ENCODE assay signal across 8 cellular contexts in genomic region chr10:116796910-116797513, GRCh38. TPM values are rescaled to one million over a fixed set of nuclear protein-coding genes. Genes with fewer than 3 reads are reported as not detected.
DNase-seq lines count a peak whose midpoint lies in the region; ATAC-seq, FAIRE-seq and TF ChIP-seq lines count a peak whose summit lies in the region.

No MANE protein-coding gene starts in this region.

- TF ChIP-seq RAD21 in IMR-90 (IDR thresholded peaks at IDR 0.05; ENCODE audit: low read length): peak; percentile 96

- H3K9me3 ChIP-seq in IMR-90 (ENCODE audit: control insufficient read depth, insufficient read depth, low read length): no peaks in the 10 kb centered on the region
- no peaks in the 10 kb centered on the region for H3K9me3 ChIP-seq in thyroid gland

- H2BK15ac ChIP-seq in IMR-90 (ENCODE audit: low read depth, low read length): no peak overlapping the region

- no peaks in the 10 kb centered on the region for H4K20me1 ChIP-seq in IMR-90 (ENCODE audit: insufficient read depth, low read length)

- no peak overlapping the region for H3K4ac ChIP-seq in IMR-90 (ENCODE audit: low read depth, low read length)

- no peak overlapping the region for H2BK5ac ChIP-seq in IMR-90 (ENCODE audit: low read depth, low read length, poor library complexity, severe bottlenecking)

- H2AFZ ChIP-seq in IMR-90 (replicated peaks; ENCODE audit: low read length, poor library complexity): peak overlapping the region; percentile 55

- in situ Hi-C loops in IMR-90 (cut with MboI; ENCODE audit: low sequenced_read_pairs): no loop called here

- no peak overlapping the region for H3K9ac ChIP-seq in IMR-90 (ENCODE audit: low read depth, low read length)

- CTCF ChIA-PET in IMR-90 (lab: Yijun Ruan, JAX): interaction anchor here (0.6 to 2.6 kb wide), 11 partner anchors 10 to 523 kb away, joined by 3 to 28 read pairs (median 5); no protein-coding TSS in a partner anchor

- FAIRE-seq in RCC 7860 (lab: Jason Lieb, UNC): no peak

- POLR2A ChIA-PET in IMR-90 (lab: Charles Lee; ENCODE audit: unreplicated experiment): no interaction called here

- no peak overlapping the region for H3K27ac ChIP-seq in IMR-90 (ENCODE audit: insufficient read depth, low read length)
- no peak overlapping the region for H3K27ac ChIP-seq in thyroid gland

- H2BK20ac ChIP-seq in IMR-90 (ENCODE audit: low read depth, low read length): no peak overlapping the region

- no peak overlapping the region for H3K14ac ChIP-seq in IMR-90 (replicated peaks; ENCODE audit: low read depth, low read length)

- peak overlapping the region; percentile 75 for H2AK9ac ChIP-seq in IMR-90 (replicated peaks; ENCODE audit: low read depth, low read length, poor library complexity)

- peaks cover 13% of the 10 kb centered on the region for H3K27me3 ChIP-seq in IMR-90 (ENCODE audit: control insufficient read depth, insufficient read depth, low read length)
- H3K27me3 ChIP-seq in thyroid gland: no peaks in the 10 kb centered on the region

- H4K5ac ChIP-seq in IMR-90 (ENCODE audit: low read depth, low read length): no peak overlapping the region

- no peaks in the 10 kb centered on the region for H3K36me3 ChIP-seq in IMR-90 (ENCODE audit: control insufficient read depth, insufficient read depth, low read length)
- no peaks in the 10 kb centered on the region for H3K36me3 ChIP-seq in thyroid gland

- TF ChIP-seq CTCF in IMR-90 (conservative IDR thresholded peaks at IDR 0.05; ENCODE audit: low read depth, low read length) (peak; percentile 94), fibroblast of the aortic adventitia (IDR thresholded peaks at IDR 0.05; ENCODE audit: insufficient read depth, low read length) (peak; percentile 96), omental fat pad (IDR thresholded peaks at IDR 0.05) (peak in 1 of 3 donors; percentile 71), thyroid gland (IDR thresholded peaks at IDR 0.05) (peak; percentile 68 to 92 (median 78))

- H2BK120ac ChIP-seq in IMR-90 (ENCODE audit: low read depth, low read length): no peak overlapping the region

- intact Hi-C loops in IMR-90 (cut with micrococcal nuclease) (loop anchor here (1.0 kb wide), 2 partner anchors 368 to 379 kb away; no protein-coding TSS in a partner anchor), thyroid gland (cut with DNase I) (no loop called here)

- TF ChIP-seq POLR2A in IMR-90 (IDR thresholded peaks at IDR 0.05; ENCODE audit: low read depth, low read length) (peak; percentile 46; the same call in 1 of the 2 replicates), thyroid gland (IDR thresholded peaks at IDR 0.05) (no peak)

- H3K9me1 ChIP-seq in IMR-90 (ENCODE audit: insufficient read depth, low read length): no peaks in the 10 kb centered on the region

- no peak overlapping the region for H2AK5ac ChIP-seq in IMR-90 (ENCODE audit: low read depth, low read length)

- no peak overlapping the region for H3K4me2 ChIP-seq in IMR-90 (ENCODE audit: low read depth, low read length)

- dilution Hi-C loops in IMR-90 (cut with HindIII; ENCODE audit: low sequenced_read_pairs, unreplicated experiment): loop anchor here (25.0 kb wide), 1 partner anchor 110 kb away; no protein-coding TSS in a partner anchor

- H3K56ac ChIP-seq in IMR-90 (ENCODE audit: extremely low read depth, insufficient read depth, low read length): no peak overlapping the region

- no peaks in the 10 kb centered on the region for H3K4me1 ChIP-seq in IMR-90 (ENCODE audit: control insufficient read depth, insufficient read depth, low read length)
- no peaks in the 10 kb centered on the region for H3K4me1 ChIP-seq in thyroid gland

- H4K91ac ChIP-seq in IMR-90 (ENCODE audit: insufficient read depth, low read depth, low read length): no peak overlapping the region

- no peak overlapping the region for H3K23ac ChIP-seq in IMR-90 (ENCODE audit: low read depth, low read length)

- ATAC-seq in GM21381 (IDR thresholded peaks at IDR 0.05; ENCODE audit: unreplicated experiment) (peak; percentile 93), IMR-90 (ENCODE audit: low read depth) (peak; percentile 96), omental fat pad (ENCODE audit: low FRiP score) (peak; percentile 64)

- H3K79me1 ChIP-seq in IMR-90 (ENCODE audit: low read depth in 1 of 2, low read length in 2 of 2): no peaks in the 10 kb centered on the region

- H3K18ac ChIP-seq in IMR-90 (ENCODE audit: low read depth, low read length): no peak overlapping the region

- H3K4me3 ChIP-seq in IMR-90 (ENCODE audit: insufficient read depth, low read depth, low read length) (no peak overlapping the region), fibroblast of the aortic adventitia (ENCODE audit: low read depth, low read length) (no peak overlapping the region), thyroid gland (replicated peaks in 1 of 3) (no peak overlapping the region)

- no TSS peak for BruUV-seq in IMR-90 (replicated peaks; lab: Mats Ljungman, UMichigan)

- WGBS in IMR-90 (ENCODE audit: extremely low coverage in 2 of 2, insufficient read length in 1 of 2), 2 experiments: 24% methylated on average over 2 of the region's 9 CpGs; no CpG with 5 or more reads in 1 of the 2 experiments
- WGBS in thyroid gland, 2 donors: 9 to 27% methylated on average over 6 to 9 of the region's 9 CpGs

- peak; percentile 86 for DNase-seq in DMS 273 (lab: John Stamatoyannopoulos, UW; ENCODE audit: unreplicated experiment)
- DNase-seq in IMR-90: peak; percentile 61
- peak; percentile 46 for DNase-seq in RCC 7860 (ENCODE audit: low spot score)
- DNase-seq in activated T-cell treated with anti-CD3 and anti-CD28 coated beads, Interleukin-2, amount 50 U/mL, for 48 hours: peak; percentile 72 to 77
- DNase-seq in fibroblast of the aortic adventitia (ENCODE audit: low read depth): peak; percentile 74
- DNase-seq in omental fat pad (ENCODE audit: low spot score): peak; percentile 46
- DNase-seq in thyroid gland: peak; percentile 65 to 78

- no peak overlapping the region for H4K8ac ChIP-seq in IMR-90 (ENCODE audit: low read depth in 2 of 2, low read length in 2 of 2)

TF ChIP-seq in IMR-90, 13 proteins besides CTCF, POLR2A, EP300 and RAD21:
- TF ChIP-seq MAZ (IDR thresholded peaks at IDR 0.05; ENCODE audit: borderline replicate concordance, low read depth, low read length) (0 out of 2 replicates have a peak, but pooled peaks have one; percentile 20), CHD1 (IDR thresholded peaks at IDR 0.05; ENCODE audit: low read depth, low read length) (no peak), RFX5 (IDR thresholded peaks at IDR 0.05; ENCODE audit: low read depth, low read length) (no peak), ELK1 (IDR thresholded peaks at IDR 0.05; ENCODE audit: borderline replicate concordance, low read depth, low read length) (no peak), SMC3 (IDR thresholded peaks at IDR 0.05; ENCODE audit: low read depth, low read length) (peak; percentile 99)
TF ChIP-seq in IMR-90: peak in this region for 2.

RNA-seq across cellular contexts. Expression of gene ENO4, which starts 52.3 kb away (rescaled TPM):
- total RNA-seq in IMR-90 (2012; rRNA removed) (under 0.01 TPM in 2 replicates), fibroblast of the aortic adventitia (ENCODE audit: low replicate concordance) (0.27 and 1.4 TPM in 2 replicates), omental fat pad (1 to 10 TPM in 1 of 4 donors, under 1 TPM in 1, not detected in 2; 0.46 to 4.3 TPM), thyroid gland (1 to 10 TPM in 3 of 4 donors, under 1 TPM in 1; 0.44 to 1.8 (median 1.2) TPM)
- 0.05 and 0.06 TPM in 2 replicates for polyA plus RNA-seq in IMR-90 (2012; rRNA removed)
- polyA plus RNA-seq in IMR-90 (2012; cell fraction: cytosol; rRNA removed): 0.03 and 0.04 TPM in 2 replicates
- polyA plus RNA-seq in IMR-90 (2012; cell fraction: nucleus; rRNA removed; ENCODE audit: low replicate concordance): 0.05 and 0.18 TPM in 2 replicates

RNA-seq across cellular contexts. Expression of gene HSPA12A, which starts 54.6 kb away (rescaled TPM):
- total RNA-seq in IMR-90 (2012; rRNA removed) (16.1 and 18.6 TPM in 2 replicates), fibroblast of the aortic adventitia (ENCODE audit: low replicate concordance) (10.3 and 18.8 TPM in 2 replicates), omental fat pad (10 to 100 TPM; 20.2 to 55.1 (median 32.5) TPM), thyroid gland (10 to 100 TPM; 22.6 to 37.3 (median 34.6) TPM)
- 14.6 and 16.7 TPM in 2 replicates for polyA plus RNA-seq in IMR-90 (2012; rRNA removed)
- 6.6 and 6.9 TPM in 2 replicates for polyA plus RNA-seq in IMR-90 (2012; cell fraction: cytosol; rRNA removed)
- polyA plus RNA-seq in IMR-90 (2012; cell fraction: nucleus; rRNA removed; ENCODE audit: low replicate concordance): 34.4 and 57.2 TPM in 2 replicates
